26 cellular contexts compared by ENCODE assay signal in the genomic region with DNA sequence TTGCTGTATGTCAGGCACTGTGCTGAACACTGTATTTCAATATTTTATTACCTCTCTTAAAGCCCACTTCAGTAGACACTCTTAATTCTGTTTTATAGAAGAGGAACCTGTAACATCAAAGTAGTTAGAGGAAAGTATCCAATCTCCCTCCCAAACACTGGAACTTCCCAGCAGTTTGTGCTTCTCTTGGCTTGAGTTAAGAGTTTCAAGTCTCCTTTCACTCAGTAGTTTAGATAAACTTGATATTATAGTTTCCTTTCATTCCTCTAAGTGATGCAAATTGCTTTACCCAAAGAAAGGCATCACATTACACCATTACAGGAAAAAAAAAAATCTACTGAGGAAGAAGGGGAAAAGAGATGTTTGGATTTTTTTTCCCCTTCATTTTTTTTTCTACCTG.
"Had no signal": no experiment of that assay in that cellular context is flagged by ENCODE, and none has a peak within 500 bp of the region (broad histone marks: within the 10 kb centered on the region; RNA-seq: fewer than 3 reads in every experiment).

No MANE protein-coding gene starts in this region.

- ATAC-seq: left cardiac atrium; left lung; lower lobe of right lung; natural killer cell; right lobe of liver; stimulated activated memory B cell treated with anti-CD40 and anti-IgM and Interleukin-4, amounts not matched to agents 10 μg/mL and 1 μg/mL and 100 μg/mL, for 72 hours; stimulated activated naive CD8-positive, alpha-beta T cell treated with anti-CD3 and anti-CD28 coated beads, Interleukin-15, amount 100 ng/mL, for 72 hours had no signal

- H3K36me3 ChIP-seq: left lung, lower lobe of right lung, ovary, right atrium auricular region, right lobe of liver, tibial nerve, uterus had no signal

- DNase-seq: hippocampal formation; kidney glomerular epithelial cell; left cardiac atrium; left lung; lower lobe of right lung; mammary epithelial cell; mesenchymal stem cell; naive B cell; natural killer cell; ovary; right lobe of liver; stimulated activated CD4-positive, alpha-beta T cell treated with anti-CD3 and anti-CD28 coated beads, Interleukin-1b, Interleukin-23, amount 100 ng/mL, for 48 hours; stimulated activated CD4-positive, alpha-beta T cell treated with anti-CD3 and anti-CD28 coated beads, Interleukin-2, amount 100 ng/mL, for 48 hours; stimulated activated CD4-positive, alpha-beta T cell treated with anti-CD3 and anti-CD28 coated beads, Interleukin-4, amount 100 ng/mL, for 4 hours; stimulated activated CD8-positive, alpha-beta memory T cell treated with anti-CD3 and anti-CD28 coated beads, Interleukin-4, amount 100 ng/mL, for 48 hours; stimulated activated naive CD4-positive, alpha-beta T cell treated with Interleukin-2 at 50 U/mL for 16 hours; stimulated activated naive CD8-positive, alpha-beta T cell treated with anti-CD3 and anti-CD28 coated beads, Interleukin-15, amount 100 ng/mL, for 72 hours; substantia nigra; uterus had no signal

- H3K9me3 Mint-ChIP-seq: natural killer cell; stimulated activated memory B cell treated with anti-CD40 and anti-IgM and Interleukin-4, amounts not matched to agents 10 μg/mL and 1 μg/mL and 100 μg/mL, for 72 hours; stimulated activated naive CD8-positive, alpha-beta T cell treated with anti-CD3 and anti-CD28 coated beads, Interleukin-15, amount 100 ng/mL, for 72 hours had no signal

- H3K27me3 ChIP-seq: left lung, ovary, right atrium auricular region, right lobe of liver, tibial nerve, uterus had no signal

- FAIRE-seq: keratinocyte had no signal

- H3K36me3 Mint-ChIP-seq: naive B cell; natural killer cell; stimulated activated memory B cell treated with anti-CD40 and anti-IgM and Interleukin-4, amounts not matched to agents 10 μg/mL and 1 μg/mL and 100 μg/mL, for 72 hours had no signal

- H3K4me1 ChIP-seq: left lung, lower lobe of right lung, right lobe of liver, uterus had no signal

- H3K4me3 ChIP-seq: left lung, lower lobe of right lung, ovary, right atrium auricular region, right lobe of liver, smooth muscle cell, tibial nerve, uterus had no signal

- H3K4me3 Mint-ChIP-seq: naive B cell; natural killer cell; stimulated activated memory B cell treated with anti-CD40 and anti-IgM and Interleukin-4, amounts not matched to agents 10 μg/mL and 1 μg/mL and 100 μg/mL, for 72 hours; stimulated activated naive CD8-positive, alpha-beta T cell treated with anti-CD3 and anti-CD28 coated beads, Interleukin-15, amount 100 ng/mL, for 72 hours; type B pancreatic cell had no signal

- H3K27ac ChIP-seq: left lung, lower lobe of right lung, ovary, right atrium auricular region, right lobe of liver, tibial nerve, uterus had no signal

- H3K27ac Mint-ChIP-seq: naive B cell; natural killer cell; progenitor cell of endocrine pancreas; stimulated activated memory B cell treated with anti-CD40 and anti-IgM and Interleukin-4, amounts not matched to agents 10 μg/mL and 1 μg/mL and 100 μg/mL, for 72 hours; type B pancreatic cell had no signal

- H3K9me3 ChIP-seq: left lung, lower lobe of right lung, ovary, right atrium auricular region, right lobe of liver, tibial nerve, uterus had no signal

- H3K4me1 Mint-ChIP-seq: naive B cell; natural killer cell; stimulated activated memory B cell treated with anti-CD40 and anti-IgM and Interleukin-4, amounts not matched to agents 10 μg/mL and 1 μg/mL and 100 μg/mL, for 72 hours had no signal

- H3K4me2 ChIP-seq: smooth muscle cell had no signal

- H3K27me3 Mint-ChIP-seq: progenitor cell of endocrine pancreas; stimulated activated memory B cell treated with anti-CD40 and anti-IgM and Interleukin-4, amounts not matched to agents 10 μg/mL and 1 μg/mL and 100 μg/mL, for 72 hours had no signal
